In the genomic region with DNA sequence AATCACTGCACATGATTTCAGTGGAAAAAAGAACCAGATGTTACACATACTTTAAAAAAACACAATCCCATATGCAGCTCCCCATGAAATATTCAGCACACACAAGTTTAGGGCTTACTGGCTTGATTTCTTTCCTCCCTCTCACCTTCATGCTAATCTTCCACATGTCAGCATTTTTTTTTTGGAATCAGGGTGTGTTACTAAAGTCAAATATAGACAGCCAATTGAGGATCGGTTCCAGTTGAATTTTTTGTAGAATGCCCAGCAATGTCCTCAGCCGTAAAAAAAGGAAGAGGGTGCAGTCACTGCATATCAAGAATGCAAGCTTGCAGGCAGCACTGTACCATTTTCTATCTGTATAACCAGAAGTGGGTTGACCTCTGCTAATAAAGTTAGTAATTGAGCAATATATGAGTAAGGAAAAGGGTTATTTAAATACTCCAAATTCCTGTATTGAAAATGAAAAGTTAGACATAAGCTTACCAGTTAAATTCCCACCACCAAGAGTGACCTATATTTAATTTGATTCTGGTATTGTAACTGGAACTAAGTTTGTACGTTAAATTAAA, we compare ENCODE assay signal across 25 cellular contexts. TPM values are rescaled to one million over a fixed set of nuclear protein-coding genes. Genes with fewer than 3 reads are reported as not detected.
DNase-seq lines count a peak whose midpoint lies in the region; ATAC-seq and TF ChIP-seq lines count a peak whose summit lies in the region.
"Had no signal": no experiment of that assay in that cellular context is flagged by ENCODE, and none has a peak within 500 bp of the region (broad histone marks: within the 10 kb centered on the region; RNA-seq: fewer than 3 reads in every experiment).

No MANE protein-coding gene starts in this region.

- H3K36me3 Mint-ChIP-seq in progenitor cell of endocrine pancreas (ENCODE audit: insufficient read depth) = no peaks in the 10 kb centered on the region
- H3K36me3 Mint-ChIP-seq: CD4-positive, CD25-positive, alpha-beta regulatory T cell had no signal

- H3K27me3 ChIP-seq in lower lobe of right lung (ENCODE audit: low read depth) = no peaks in the 10 kb centered on the region
- H3K27me3 ChIP-seq: BE2C had no signal

- intact Hi-C loops in lower lobe of right lung (cut with DNase I) = no loop called here

- H3K27me3 Mint-ChIP-seq in progenitor cell of endocrine pancreas = no peaks in the 10 kb centered on the region

- DNase-seq in EL (peak; percentile 42), amniotic epithelial cell (ENCODE audit: low read depth) (peak; percentile 14), iris pigment epithelial cell (ENCODE audit: low read depth) (peak; percentile 44), progenitor cell of endocrine pancreas (ENCODE audit: low spot score, unreplicated experiment) (no peak), lower lobe of right lung (no peak), DMS53 (lab: John Stamatoyannopoulos, UW) (no peak)
- DNase-seq in activated CD4-positive, alpha-beta T cell treated with anti-CD3 and anti-CD28 coated beads for 48 hours = no peak
- DNase-seq: BE2C; CD4-positive, CD25-positive, alpha-beta regulatory T cell; DMS153; GOT3; HFFc6; MM.1S; NCI-H1417; NCI-H1694; NCI-H2029 treated with DMSO at 0.1 percent for 48 hours; NCI-H345; NCI-H524; NCI-H748 treated with DMSO at 0.1 percent for 48 hours; NK-92 treated with Interleukin-12 subunit alpha and Interleukin-12 subunit beta, amount 100 ng/mL, for 24 hours; PC-3 had no signal

- H3K27ac ChIP-seq in lower lobe of right lung = no peak overlapping the region
- H3K27ac ChIP-seq: KMS-11 had no signal

- H3K9me3 Mint-ChIP-seq in progenitor cell of endocrine pancreas (ENCODE audit: low read depth) = peaks cover 3% of the 10 kb centered on the region
- H3K9me3 Mint-ChIP-seq: CD4-positive, CD25-positive, alpha-beta regulatory T cell; HFFc6 had no signal

- H3K4me3 ChIP-seq in lower lobe of right lung = no peak overlapping the region
- H3K4me3 ChIP-seq: HAP-1 had no signal

- H3K27ac Mint-ChIP-seq in progenitor cell of endocrine pancreas = no peak overlapping the region
- H3K27ac Mint-ChIP-seq: CD4-positive, CD25-positive, alpha-beta regulatory T cell; HFFc6; IgD-negative memory B cell had no signal

- H3K4me1 ChIP-seq in lower lobe of right lung = no peaks in the 10 kb centered on the region
- H3K4me1 ChIP-seq: BE2C, HAP-1 had no signal

- H3K9me3 ChIP-seq in lower lobe of right lung = no peaks in the 10 kb centered on the region
- H3K9me3 ChIP-seq: BE2C, HAP-1 had no signal

- no peak overlapping the region for H3K4me3 Mint-ChIP-seq in progenitor cell of endocrine pancreas (ENCODE audit: low read depth)
- H3K4me3 Mint-ChIP-seq: CD4-positive, CD25-positive, alpha-beta regulatory T cell; HFFc6 had no signal

- H3K36me3 ChIP-seq in lower lobe of right lung = no peaks in the 10 kb centered on the region
- H3K36me3 ChIP-seq: BE2C, HAP-1 had no signal

- no peak for ATAC-seq in lower lobe of right lung
- ATAC-seq: PC-3, SK-N-SH treated with all-trans-retinoic acid at 6 μM for 48 hours had no signal

- no peaks in the 10 kb centered on the region for H3K4me1 Mint-ChIP-seq in progenitor cell of endocrine pancreas (ENCODE audit: low read depth)
- H3K4me1 Mint-ChIP-seq: CD4-positive, CD25-positive, alpha-beta regulatory T cell; IgD-negative memory B cell had no signal

- TF ChIP-seq CTCF in progenitor cell of endocrine pancreas (IDR thresholded peaks at IDR 0.05; ENCODE audit: unreplicated experiment) = no peak
- TF ChIP-seq CTCF in lower lobe of right lung (IDR thresholded peaks at IDR 0.05) = no peak

RNA-seq across cellular contexts. Expression of gene CHMP2B, which starts 51.4 kb away (rescaled TPM):
- total RNA-seq in progenitor cell of endocrine pancreas = 30.9 and 34.9 TPM in 2 replicates
- total RNA-seq in lower lobe of right lung = 41.4 TPM

Comparison
In these comparisons a context has a peak if more than half of its experiments do, and no peak if none do; other contexts are left out.
1. DNase-seq: peak in EL (single experiment), amniotic epithelial cell (single experiment) and iris pigment epithelial cell (single experiment); none in activated CD4-positive, alpha-beta T cell treated with anti-CD3 and anti-CD28 coated beads for 48 hours (single experiment), progenitor cell of endocrine pancreas (single experiment), lower lobe of right lung (single experiment) and DMS53 (single experiment).